ENCODE assay signal across 21 cellular contexts in the genomic region with DNA sequence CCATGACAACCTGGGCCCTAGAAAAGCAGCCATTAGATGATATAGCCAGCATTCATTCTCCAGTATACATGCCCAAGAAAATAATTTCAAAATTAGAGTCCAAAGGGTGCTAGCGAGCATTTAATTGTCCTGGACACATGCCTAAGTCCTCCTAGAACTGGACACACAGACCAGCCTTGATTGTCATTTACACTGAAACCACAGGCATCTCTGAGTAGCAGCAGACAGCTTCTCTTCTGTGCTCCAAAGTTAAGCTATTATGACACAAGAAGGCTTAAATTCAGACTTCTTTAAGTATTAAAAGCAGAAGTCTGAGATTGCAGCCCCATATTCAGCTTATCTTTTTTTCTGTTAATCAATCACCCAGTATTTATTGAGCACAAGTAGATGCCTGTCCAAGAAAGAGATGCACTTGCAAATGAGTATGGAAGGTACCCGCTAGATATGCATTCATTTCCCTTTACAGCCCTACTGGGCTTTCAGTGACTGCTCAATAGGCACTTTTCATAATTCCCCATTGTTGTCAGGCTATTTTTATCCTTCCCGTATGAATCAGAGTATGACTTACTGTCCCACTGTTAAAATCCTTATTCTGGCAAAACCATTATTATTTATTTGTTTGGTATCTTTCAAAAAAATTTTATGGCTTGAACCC.
DNase-seq lines count a peak whose midpoint lies in the region; ATAC-seq and TF ChIP-seq lines count a peak whose summit lies in the region.
"Had no signal": no experiment of that assay in that cellular context is flagged by ENCODE, and none has a peak within 500 bp of the region (broad histone marks: within the 10 kb centered on the region; RNA-seq: fewer than 3 reads in every experiment).

No MANE protein-coding gene starts in this region.

- WGBS in esophagus muscularis mucosa: 72% methylated on average over 3 of the region's 3 CpGs

- no peaks in the 10 kb centered on the region for H3K36me3 ChIP-seq in esophagus muscularis mucosa
- H3K36me3 ChIP-seq: ascending aorta, colonic mucosa, Peyer's patch, spleen, suprapubic skin had no signal

- TF ChIP-seq POLR2A in esophagus muscularis mucosa (IDR thresholded peaks at IDR 0.05; ENCODE audit: low read depth): no peak

- TF ChIP-seq CTCF in fibroblast of the aortic adventitia (IDR thresholded peaks at IDR 0.05; ENCODE audit: insufficient read depth, low read length) (no peak), esophagus muscularis mucosa (IDR thresholded peaks at IDR 0.05) (no peak)

- H3K27ac Mint-ChIP-seq in activated T-cell treated with anti-CD3 and anti-CD28 coated beads, Interleukin-2, amount 50 U/mL, for 24 hours: no peak overlapping the region
- H3K27ac Mint-ChIP-seq: activated CD4-positive, alpha-beta T cell treated with anti-CD3 and anti-CD28 coated beads, Interleukin-2, amount 10 ng/mL, durations not matched to agents 7 days and 5 days had no signal

- intact Hi-C loops in esophagus muscularis mucosa (cut with DNase I): no loop called here

- TF ChIP-seq EP300 in esophagus muscularis mucosa (IDR thresholded peaks at IDR 0.05): no peak

- H3K27ac ChIP-seq in esophagus muscularis mucosa (replicated peaks in 1 of 4): no peak overlapping the region
- H3K27ac ChIP-seq: ascending aorta, colonic mucosa, epithelial cell of prostate, Peyer's patch, spleen, suprapubic skin had no signal

- H3K27me3 ChIP-seq in esophagus muscularis mucosa: no peaks in the 10 kb centered on the region
- H3K27me3 ChIP-seq: ascending aorta, colonic mucosa, Peyer's patch, suprapubic skin had no signal

- H3K4me1 ChIP-seq in esophagus muscularis mucosa: peaks cover 9 to 23% (median 16%) of the 10 kb centered on the region in 4 donors
- H3K4me1 ChIP-seq: ascending aorta, colonic mucosa, Peyer's patch, suprapubic skin had no signal

- no peaks in the 10 kb centered on the region for H3K9me3 Mint-ChIP-seq in activated T-cell treated with anti-CD3 and anti-CD28 coated beads, Interleukin-2, amount 50 U/mL, for 24 hours
- H3K9me3 Mint-ChIP-seq: activated CD4-positive, alpha-beta T cell treated with anti-CD3 and anti-CD28 coated beads, Interleukin-2, amount 10 ng/mL, durations not matched to agents 7 days and 5 days had no signal

- H3K4me3 ChIP-seq in fibroblast of the aortic adventitia (ENCODE audit: low read depth, low read length): no peak overlapping the region
- H3K4me3 ChIP-seq in esophagus muscularis mucosa: no peak overlapping the region
- H3K4me3 ChIP-seq: ascending aorta, colonic mucosa, lung, Peyer's patch, spleen, suprapubic skin had no signal

- ATAC-seq in GM19025 (IDR thresholded peaks at IDR 0.05; ENCODE audit: low read depth, unreplicated experiment): peak; percentile 52
- ATAC-seq: naive thymus-derived CD4-positive, alpha-beta T cell had no signal

- DNase-seq in NCI-H2227 treated with DMSO at 0.1 percent for 48 hours (lab: John Stamatoyannopoulos, UW) (peak; percentile 28), fibroblast of the aortic adventitia (ENCODE audit: low read depth) (peak; percentile 70), retina (peak; percentile 31), esophagus muscularis mucosa (ENCODE audit: extremely low spot score) (no peak), NCI-H1092 treated with DMSO at 0.1 percent for 48 hours (lab: John Stamatoyannopoulos, UW) (no peak)
- DNase-seq in activated T-cell treated with anti-CD3 and anti-CD28 coated beads, Interleukin-2, amount 50 U/mL, for 24 hours: no peak
- DNase-seq: activated CD4-positive, alpha-beta T cell treated with anti-CD3 and anti-CD28 coated beads, Interleukin-2, amount 10 ng/mL, durations not matched to agents 7 days and 5 days; activated naive CD4-positive, alpha-beta T cell treated with Interleukin-2 at 50 U/mL for 16 hours; colonic mucosa; DMS 273 treated with DMSO at 0.1 percent for 48 hours; naive thymus-derived CD4-positive, alpha-beta T cell; NCI-H1105 treated with DMSO at 0.1 percent for 48 hours; NCI-H2171; Peyer's patch; spleen; SW 1271 had no signal

- no peaks in the 10 kb centered on the region for H3K9me3 ChIP-seq in esophagus muscularis mucosa
- H3K9me3 ChIP-seq: ascending aorta, colonic mucosa, Peyer's patch, spleen, suprapubic skin had no signal

- H3K4me3 Mint-ChIP-seq in activated T-cell treated with anti-CD3 and anti-CD28 coated beads, Interleukin-2, amount 50 U/mL, for 24 hours: no peak overlapping the region
- H3K4me3 Mint-ChIP-seq: activated CD4-positive, alpha-beta T cell treated with anti-CD3 and anti-CD28 coated beads, Interleukin-2, amount 10 ng/mL, durations not matched to agents 7 days and 5 days; naive thymus-derived CD4-positive, alpha-beta T cell had no signal

- H3K4me1 Mint-ChIP-seq in activated T-cell treated with anti-CD3 and anti-CD28 coated beads, Interleukin-2, amount 50 U/mL, for 24 hours (ENCODE audit: low read depth): peaks cover 8% of the 10 kb centered on the region

- no peaks in the 10 kb centered on the region for H3K27me3 Mint-ChIP-seq in activated T-cell treated with anti-CD3 and anti-CD28 coated beads, Interleukin-2, amount 50 U/mL, for 24 hours

- no peaks in the 10 kb centered on the region for H3K36me3 Mint-ChIP-seq in activated T-cell treated with anti-CD3 and anti-CD28 coated beads, Interleukin-2, amount 50 U/mL, for 24 hours (ENCODE audit: low read depth)

Comparison
In these comparisons a context has a peak if more than half of its experiments do, and no peak if none do; other contexts are left out.
1. DNase-seq: peak in NCI-H2227 treated with DMSO at 0.1 percent for 48 hours (single experiment), fibroblast of the aortic adventitia (single experiment) and retina (single experiment); none in esophagus muscularis mucosa (single experiment), activated T-cell treated with anti-CD3 and anti-CD28 coated beads, Interleukin-2, amount 50 U/mL, for 24 hours (single experiment) and NCI-H1092 treated with DMSO at 0.1 percent for 48 hours (single experiment).